Comparison of ENCODE assay signal across 8 cellular contexts in genomic region chr12:47715393-47715876, GRCh38. TPM values are rescaled to one million over a fixed set of nuclear protein-coding genes. Genes with fewer than 3 reads are reported as not detected.
A peak's percentile ranks its signal among the peaks of the same experiment; 100 is the strongest.
DNase-seq lines count a peak whose midpoint lies in the region; ATAC-seq and TF ChIP-seq lines count a peak whose summit lies in the region.

No MANE protein-coding gene starts in this region.

- H3K4me1 Mint-ChIP-seq in activated naive CD4-positive, alpha-beta T cell treated with anti-CD3 and anti-CD28 coated beads, Interleukin-2, amount 10 ng/mL, durations not matched to agents 7 days and 5 days, result peaks cover 26% of the 10 kb centered on the region

- H3K27ac ChIP-seq in upper lobe of right lung, result peak overlapping the region; percentile 48

- no peak overlapping the region for H3K4me3 Mint-ChIP-seq in activated naive CD4-positive, alpha-beta T cell treated with anti-CD3 and anti-CD28 coated beads, Interleukin-2, amount 10 ng/mL, durations not matched to agents 7 days and 5 days

- TF ChIP-seq CTCF in upper lobe of right lung (IDR thresholded peaks at IDR 0.05), result peak; percentile 78

- H3K4me1 ChIP-seq in upper lobe of right lung, result peaks cover 34% of the 10 kb centered on the region

- H3K27ac Mint-ChIP-seq in activated naive CD4-positive, alpha-beta T cell treated with anti-CD3 and anti-CD28 coated beads, Interleukin-2, amount 10 ng/mL, durations not matched to agents 7 days and 5 days, result no peak overlapping the region

- H3K27me3 ChIP-seq in upper lobe of right lung, result no peaks in the 10 kb centered on the region

- H3K27me3 Mint-ChIP-seq in activated naive CD4-positive, alpha-beta T cell treated with anti-CD3 and anti-CD28 coated beads, Interleukin-2, amount 10 ng/mL, durations not matched to agents 7 days and 5 days, result peaks cover 12% of the 10 kb centered on the region

- DNase-seq in DMS53 treated with DMSO at 0.1 percent for 48 hours (lab: John Stamatoyannopoulos, UW; ENCODE audit: unreplicated experiment), result peak; percentile 93
- DNase-seq in H4 (ENCODE audit: low spot score), result peak; percentile 65
- peak; percentile 93 for DNase-seq in NAMALWA (ENCODE audit: low spot score)
- peak; percentile 84 for DNase-seq in SK-N-DZ (ENCODE audit: low spot score)
- peak; percentile 88 for DNase-seq in activated naive CD4-positive, alpha-beta T cell treated with anti-CD3 and anti-CD28 coated beads, Interleukin-2, amount 10 ng/mL, durations not matched to agents 7 days and 5 days
- DNase-seq in Right ventricle myocardium inferior (ENCODE audit: missing footprints), result peak; percentile 89
- DNase-seq in posterior cingulate gyrus, result peak in 9 of 10 donors; percentile 62 to 96 (median 87)
- DNase-seq in upper lobe of right lung, result peak; percentile 70

- no peaks in the 10 kb centered on the region for H3K9me3 Mint-ChIP-seq in activated naive CD4-positive, alpha-beta T cell treated with anti-CD3 and anti-CD28 coated beads, Interleukin-2, amount 10 ng/mL, durations not matched to agents 7 days and 5 days

- intact Hi-C loops in Right ventricle myocardium inferior (cut with DNase I) (loop anchor here (1.0 to 10.0 kb wide), 3 partner anchors 52 to 249 kb away; partner anchors contain the start of gene TMEM106C), posterior cingulate gyrus (cut with DNase I) (loop anchor here (1.0 to 5.0 kb wide), 3 partner anchors 64 to 247 kb away; partner anchors contain the start of gene TMEM106C), upper lobe of right lung (cut with DNase I) (loop anchor here (5.0 to 10.0 kb wide), 2 partner anchors 62 to 119 kb away; no protein-coding TSS in a partner anchor)

- ATAC-seq in Right ventricle myocardium inferior (peak; percentile 57), upper lobe of right lung (peak; percentile 77)

- no peaks in the 10 kb centered on the region for H3K36me3 ChIP-seq in upper lobe of right lung

- H3K4me3 ChIP-seq in upper lobe of right lung, result no peak overlapping the region

- no peaks in the 10 kb centered on the region for H3K9me3 ChIP-seq in upper lobe of right lung

- CTCF ChIA-PET in activated naive CD4-positive, alpha-beta T cell treated with anti-CD3 and anti-CD28 coated beads, Interleukin-2, amount 10 ng/mL, durations not matched to agents 7 days and 5 days (lab: Charles Lee), result interaction anchor here (0.5 to 11.7 kb wide), 25 partner anchors 9 to 683 kb away, joined by 3 to 130 read pairs (median 5); partner anchors contain the start of genes ENDOU, RPAP3 and SLC48A1

- peaks cover 5% of the 10 kb centered on the region for H3K36me3 Mint-ChIP-seq in activated naive CD4-positive, alpha-beta T cell treated with anti-CD3 and anti-CD28 coated beads, Interleukin-2, amount 10 ng/mL, durations not matched to agents 7 days and 5 days

RNA-seq across cellular contexts. Expression of gene RPAP3, which starts 9.6 kb away (rescaled TPM):
- 29.9 and 41.6 TPM in 2 replicates for total RNA-seq in H4 (2014; rRNA removed; shearing (Covaris generic))
- polyA plus RNA-seq in SK-N-DZ (2014; cell fraction: cytosol; rRNA removed), result 22.9 and 25.8 TPM in 2 replicates
- polyA plus RNA-seq in SK-N-DZ (2014; cell fraction: nucleus; rRNA removed), result 17.0 and 23.8 TPM in 2 replicates
- total RNA-seq in Right ventricle myocardium inferior, result 24.4 TPM
- total RNA-seq in upper lobe of right lung, result 19.9 TPM

RNA-seq across cellular contexts. Expression of gene ENDOU, which starts 9.9 kb away (rescaled TPM):
- not detected in 2 replicates for total RNA-seq in H4 (2014; rRNA removed; shearing (Covaris generic))
- polyA plus RNA-seq in SK-N-DZ (2014; cell fraction: cytosol; rRNA removed), result 0.05 TPM in 1 of 2 replicates, not detected in the other
- polyA plus RNA-seq in SK-N-DZ (2014; cell fraction: nucleus; rRNA removed), result not detected in 2 replicates
- not detected for total RNA-seq in Right ventricle myocardium inferior
- total RNA-seq in upper lobe of right lung, result 0.32 TPM

RNA-seq across cellular contexts. Expression of gene RAPGEF3, which starts 43.2 kb away (rescaled TPM):
- 2.0 and 3.0 TPM in 2 replicates for total RNA-seq in H4 (2014; rRNA removed; shearing (Covaris generic))
- polyA plus RNA-seq in SK-N-DZ (2014; cell fraction: cytosol; rRNA removed), result 1.3 and 4.6 TPM in 2 replicates
- polyA plus RNA-seq in SK-N-DZ (2014; cell fraction: nucleus; rRNA removed), result 1.6 and 2.8 TPM in 2 replicates
- total RNA-seq in Right ventricle myocardium inferior (37.3 TPM), upper lobe of right lung (69.6 TPM)

RNA-seq across cellular contexts. Expression of gene SLC48A1, which starts 57.6 kb away (rescaled TPM):
- total RNA-seq in H4 (2014; rRNA removed; shearing (Covaris generic)), result 11.9 and 14.0 TPM in 2 replicates
- polyA plus RNA-seq in SK-N-DZ (2014; cell fraction: cytosol; rRNA removed), result 10.2 and 10.8 TPM in 2 replicates
- polyA plus RNA-seq in SK-N-DZ (2014; cell fraction: nucleus; rRNA removed), result 5.3 and 5.7 TPM in 2 replicates
- total RNA-seq in Right ventricle myocardium inferior (23.2 TPM), upper lobe of right lung (40.9 TPM)
